Comparison of ENCODE assay signal across 8 cellular contexts in genomic region chr4:82797591-82798081, GRCh38. TPM values are rescaled to one million over a fixed set of nuclear protein-coding genes. Genes with fewer than 3 reads are reported as not detected.
DNase-seq lines count a peak whose midpoint lies in the region; ATAC-seq and TF ChIP-seq lines count a peak whose summit lies in the region.

No MANE protein-coding gene starts in this region.

- H3K27ac Mint-ChIP-seq in activated T-cell treated with anti-CD3 and anti-CD28 coated beads, Interleukin-2, amount 50 U/mL, for 24 hours: no peak overlapping the region

- no peaks in the 10 kb centered on the region for H3K36me3 ChIP-seq in ACC112 (ENCODE audit: insufficient read depth, low read length)
- no peaks in the 10 kb centered on the region for H3K36me3 ChIP-seq in heart left ventricle

- intact Hi-C loops in heart left ventricle (cut with DNase I): no loop called here
- intact Hi-C loops in posterior cingulate gyrus (cut with DNase I): loop anchor here (5.0 kb wide), 1 partner anchor 55 kb away; no protein-coding TSS in a partner anchor

- peaks cover 2% of the 10 kb centered on the region for H3K79me2 ChIP-seq in ACC112 (ENCODE audit: control insufficient read depth, insufficient read depth, low read length, unreplicated experiment)

- H3K9me3 ChIP-seq in heart left ventricle: no peaks in the 10 kb centered on the region

- H3K9me3 Mint-ChIP-seq in activated T-cell treated with anti-CD3 and anti-CD28 coated beads, Interleukin-2, amount 50 U/mL, for 24 hours: no peaks in the 10 kb centered on the region

- H3K4me3 ChIP-seq in ACC112 (ENCODE audit: low read depth, low read length) (peak overlapping the region; percentile 89), GM12865 (ENCODE audit: low read depth, low read length) (peak overlapping the region; percentile 76), heart left ventricle (peak overlapping the region; percentile 48 to 86 (median 74))

- ATAC-seq in heart left ventricle: peak in 2 of 4 donors; percentile 25 to 37
- ATAC-seq in GM21528 (IDR thresholded peaks at IDR 0.05; ENCODE audit: low FRiP score, unreplicated experiment): no peak

- H3K4me1 ChIP-seq in ACC112 (ENCODE audit: control insufficient read depth, insufficient read depth, low read length, unreplicated experiment) (peaks cover 20% of the 10 kb centered on the region), heart left ventricle (peaks cover 0 to 26% (median 10%) of the 10 kb centered on the region in 12 donors)

- DNase-seq in GM12865 (ENCODE audit: low read depth) (peak; percentile 16), heart left ventricle (peak in 2 of 5 donors; percentile 16 to 35), posterior cingulate gyrus (peak in 8 of 10 donors; percentile 41 to 91 (median 58)), NCI-H187 treated with DMSO at 0.1 percent for 48 hours (lab: John Stamatoyannopoulos, UW) (no peak)
- peak; percentile 54 for DNase-seq in activated T-cell treated with anti-CD3 and anti-CD28 coated beads, Interleukin-2, amount 50 U/mL, for 24 hours
- DNase-seq in effector CD8-positive, alpha-beta T cell (lab: John Stamatoyannopoulos, UW): no peak

- H3K4me1 Mint-ChIP-seq in activated T-cell treated with anti-CD3 and anti-CD28 coated beads, Interleukin-2, amount 50 U/mL, for 24 hours (ENCODE audit: low read depth): peaks cover 16% of the 10 kb centered on the region

- H3K27me3 Mint-ChIP-seq in activated T-cell treated with anti-CD3 and anti-CD28 coated beads, Interleukin-2, amount 50 U/mL, for 24 hours: peaks cover 61% of the 10 kb centered on the region

- TF ChIP-seq CTCF in GM12865 (IDR thresholded peaks at IDR 0.05; ENCODE audit: insufficient read depth, low read depth, low read length, missing control alignments): no peak
- no peak for TF ChIP-seq CTCF in heart left ventricle (IDR thresholded peaks at IDR 0.05)

- 0 to 5% (median 3%) methylated on average over 15 to 37 of the region's 37 CpGs for WGBS in heart left ventricle, 4 donors

- H3K36me3 Mint-ChIP-seq in activated T-cell treated with anti-CD3 and anti-CD28 coated beads, Interleukin-2, amount 50 U/mL, for 24 hours (ENCODE audit: low read depth): no peaks in the 10 kb centered on the region

- no peak overlapping the region for H2AFZ ChIP-seq in ACC112 (ENCODE audit: low read length, unreplicated experiment)

- H3K27ac ChIP-seq in ACC112 (ENCODE audit: low read depth, low read length) (no peak overlapping the region), heart left ventricle (peak overlapping the region in 4 of 12 donors; percentile 31 to 76 (median 60))

- TF ChIP-seq POLR2A in heart left ventricle (IDR thresholded peaks at IDR 0.05): no peak

- H3K4me3 Mint-ChIP-seq in activated T-cell treated with anti-CD3 and anti-CD28 coated beads, Interleukin-2, amount 50 U/mL, for 24 hours: peak overlapping the region; percentile 66

- H3K27me3 ChIP-seq in ACC112 (ENCODE audit: insufficient read depth, low read length) (no peaks in the 10 kb centered on the region), heart left ventricle (peaks cover 0 to 25% (median 0%) of the 10 kb centered on the region in 9 donors)

RNA-seq across cellular contexts. Expression of gene SCD5, which starts 1.0 kb away (rescaled TPM):
- 1 to 10 TPM; 1.4 to 6.8 (median 3.0) TPM for total RNA-seq in heart left ventricle
- 1 to 10 TPM; 2.4 to 2.5 TPM for polyA plus RNA-seq in heart left ventricle

Comparison
In these comparisons a context has a peak if more than half of its experiments do, and no peak if none do; other contexts are left out.
1. DNase-seq: peak in GM12865 (single experiment), activated T-cell treated with anti-CD3 and anti-CD28 coated beads, Interleukin-2, amount 50 U/mL, for 24 hours (single experiment) and posterior cingulate gyrus (8 of 10); none in NCI-H187 treated with DMSO at 0.1 percent for 48 hours (single experiment) and effector CD8-positive, alpha-beta T cell (single experiment).
2. Peak in every context shown above with its lines, with median percentiles within 50 percentile points of each other: H3K4me3 ChIP-seq.